12 cellular contexts compared by ENCODE assay signal in genomic region chr3:66312039-66312438, GRCh38.
"Had no signal": no experiment of that assay in that cellular context is flagged by ENCODE, and none has a peak within 500 bp of the region (broad histone marks: within the 10 kb centered on the region; RNA-seq: fewer than 3 reads in every experiment).

No MANE protein-coding gene starts in this region.

- DNase-seq: activated CD4-positive, alpha-beta T cell treated with anti-CD3 and anti-CD28 coated beads for 1 hour; activated CD4-positive, alpha-beta T cell treated with anti-CD3 and anti-CD28 coated beads, Interleukin-2, amount 50 U/mL, for 48 hours; activated naive CD4-positive, alpha-beta T cell; activated T-cell treated with anti-CD3 and anti-CD28 coated beads, Interleukin-2, amount 50 U/mL, for 1 hour; colonic mucosa; heart left ventricle; stimulated activated CD4-positive, alpha-beta T cell treated with anti-CD3 and anti-CD28 coated beads, Interleukin-12 subunit alpha, Interleukin-12 subunit beta, amount 100 ng/mL, for 4 hours; stimulated activated CD4-positive, alpha-beta T cell treated with anti-CD3 and anti-CD28 coated beads, Interleukin-2, amount 100 ng/mL, for 48 hours had no signal

- H3K4me3 Mint-ChIP-seq: memory B cell; T-helper 2 cell treated with Interferon-gamma antibody and Interleukin-4, amounts not matched to agents 5 μg/mL and 100 μg/mL, for 36 hours had no signal

- H3K4me3 ChIP-seq: cardiac muscle cell, colonic mucosa, heart left ventricle had no signal

- H3K27ac Mint-ChIP-seq: memory B cell; T-helper 2 cell treated with Interferon-gamma antibody and Interleukin-4, amounts not matched to agents 5 μg/mL and 100 μg/mL, for 36 hours had no signal

- H3K27me3 ChIP-seq: cardiac muscle cell, colonic mucosa, heart left ventricle had no signal

- H3K4me1 ChIP-seq: colonic mucosa had no signal

- ATAC-seq: heart left ventricle, left lobe of liver had no signal

- H3K9me3 ChIP-seq: colonic mucosa had no signal

- H3K9me3 Mint-ChIP-seq: memory B cell had no signal

- H3K36me3 ChIP-seq: cardiac muscle cell, colonic mucosa, heart left ventricle had no signal

- H3K27me3 Mint-ChIP-seq: memory B cell had no signal
